Comparison of ENCODE assay signal across 8 cellular contexts in genomic region chr10:99993994-99994689, GRCh38. TPM values are rescaled to one million over a fixed set of nuclear protein-coding genes. Genes with fewer than 3 reads are reported as not detected.
A peak's percentile ranks its signal among the peaks of the same experiment; 100 is the strongest.
DNase-seq lines count a peak whose midpoint lies in the region; ATAC-seq and TF ChIP-seq lines count a peak whose summit lies in the region.

No MANE protein-coding gene starts in this region.

- BruUV-seq in A673 (replicated peaks; lab: Mats Ljungman, UMichigan): no TSS peak

- no peaks in the 10 kb centered on the region for H3K9me3 Mint-ChIP-seq in memory B cell
- no peaks in the 10 kb centered on the region for H3K9me3 Mint-ChIP-seq in stimulated activated naive CD8-positive, alpha-beta T cell treated with anti-CD3 and anti-CD28 coated beads, Interleukin-15, Interleukin-2, amounts not matched to agents 100 ng/mL and 50 ng/mL, for 24 hours

- CTCF ChIA-PET in A673 (lab: Charles Lee): interaction anchor here (0.7 to 1.2 kb wide), 3 partner anchors 13 to 149 kb away, joined by 3 to 4 read pairs (median 3); partner anchors contain the start of gene DNMBP

- H3K4me3 ChIP-seq in A673 (ENCODE audit: low read depth, low read length, poor library complexity, severe bottlenecking): peak overlapping the region; percentile 7
- no peak overlapping the region for H3K4me3 ChIP-seq in body of pancreas

- ATAC-seq in GM18909 (IDR thresholded peaks at IDR 0.05; ENCODE audit: poor library complexity, unreplicated experiment) (peak; percentile 84), HG03432 (IDR thresholded peaks at IDR 0.05; ENCODE audit: unreplicated experiment) (peak; percentile 88), body of pancreas (no peak), memory B cell (ENCODE audit: low read depth) (peak; percentile 99)

- intact Hi-C loops in A673 (cut with micrococcal nuclease; ENCODE audit: unreplicated experiment): no loop called here
- intact Hi-C loops in body of pancreas (cut with DNase I): no loop called here

- peak overlapping the region; percentile 56 for H3K27ac ChIP-seq in A673 (ENCODE audit: low read depth, low read length, poor library complexity, severe bottlenecking)
- H3K27ac ChIP-seq in body of pancreas: peak overlapping the region in 1 of 4 donors; percentile 59

- no peaks in the 10 kb centered on the region for H3K36me3 ChIP-seq in A673 (ENCODE audit: insufficient read depth, low read length, poor library complexity, severe bottlenecking)
- H3K36me3 ChIP-seq in body of pancreas (replicated peaks in 1 of 2; ENCODE audit: insufficient read depth in 1 of 2, low read depth in 2 of 2): no peaks in the 10 kb centered on the region

- WGBS in body of pancreas, 2 donors: 65 to 86% methylated on average over 7 of the region's 7 CpGs

- H3K36me3 Mint-ChIP-seq in memory B cell: peaks cover 11% of the 10 kb centered on the region
- no peaks in the 10 kb centered on the region for H3K36me3 Mint-ChIP-seq in stimulated activated naive CD8-positive, alpha-beta T cell treated with anti-CD3 and anti-CD28 coated beads, Interleukin-15, Interleukin-2, amounts not matched to agents 100 ng/mL and 50 ng/mL, for 24 hours (ENCODE audit: low read depth)

- peak overlapping the region; percentile 94 for H3K27ac Mint-ChIP-seq in memory B cell
- H3K27ac Mint-ChIP-seq in stimulated activated naive CD8-positive, alpha-beta T cell treated with anti-CD3 and anti-CD28 coated beads, Interleukin-15, Interleukin-2, amounts not matched to agents 100 ng/mL and 50 ng/mL, for 24 hours: peak overlapping the region; percentile 51

- peak overlapping the region; percentile 56 for H3K4me3 Mint-ChIP-seq in memory B cell
- peak overlapping the region; percentile 71 for H3K4me3 Mint-ChIP-seq in stimulated activated naive CD8-positive, alpha-beta T cell treated with anti-CD3 and anti-CD28 coated beads, Interleukin-15, Interleukin-2, amounts not matched to agents 100 ng/mL and 50 ng/mL, for 24 hours

- H3K9me3 ChIP-seq in A673 (ENCODE audit: low read depth, low read length, poor library complexity, severe bottlenecking) (no peaks in the 10 kb centered on the region), body of pancreas (no peaks in the 10 kb centered on the region)

- no peaks in the 10 kb centered on the region for H3K27me3 ChIP-seq in A673 (replicated peaks; ENCODE audit: insufficient read depth, low read depth, low read length, poor library complexity)
- no peaks in the 10 kb centered on the region for H3K27me3 ChIP-seq in body of pancreas

- no peak for TF ChIP-seq POLR2A in body of pancreas (IDR thresholded peaks at IDR 0.05)

- H3K4me1 Mint-ChIP-seq in memory B cell: peaks cover 30% of the 10 kb centered on the region
- H3K4me1 Mint-ChIP-seq in stimulated activated naive CD8-positive, alpha-beta T cell treated with anti-CD3 and anti-CD28 coated beads, Interleukin-15, Interleukin-2, amounts not matched to agents 100 ng/mL and 50 ng/mL, for 24 hours (ENCODE audit: low read depth): peaks cover 19% of the 10 kb centered on the region

- DNase-seq in A673 (ENCODE audit: low spot score): peak; percentile 92
- DNase-seq in T1000 (lab: John Stamatoyannopoulos, UW): peak; percentile 68
- peak in 3 of 4 donors; percentile 20 to 79 (median 34) for DNase-seq in body of pancreas
- peak; percentile 51 to 68 for DNase-seq in memory B cell (ENCODE audit: low spot score in 2 of 2)
- DNase-seq in NK-92 treated with Interleukin-12 subunit alpha and Interleukin-12 subunit beta, amount 100 ng/mL, for 24 hours (lab: John Stamatoyannopoulos, UW): no peak

- TF ChIP-seq CTCF in A673 (conservative IDR thresholded peaks at IDR 0.05; ENCODE audit: low read depth, low read length): no peak
- no peak for TF ChIP-seq CTCF in body of pancreas (IDR thresholded peaks at IDR 0.05)

- no peaks in the 10 kb centered on the region for H3K27me3 Mint-ChIP-seq in memory B cell
- no peaks in the 10 kb centered on the region for H3K27me3 Mint-ChIP-seq in stimulated activated naive CD8-positive, alpha-beta T cell treated with anti-CD3 and anti-CD28 coated beads, Interleukin-15, Interleukin-2, amounts not matched to agents 100 ng/mL and 50 ng/mL, for 24 hours

- POLR2A ChIA-PET in A673 (lab: Charles Lee; ENCODE audit: low non-redundant PET): no interaction called here

- peaks cover 52% of the 10 kb centered on the region for H3K4me1 ChIP-seq in A673 (ENCODE audit: insufficient read depth, low read length, poor library complexity, severe bottlenecking)
- peaks cover 11% of the 10 kb centered on the region for H3K4me1 ChIP-seq in body of pancreas

RNA-seq across cellular contexts. Expression of gene DNMBP, which starts 15.6 kb away (rescaled TPM):
- 23.6 and 28.0 TPM in 2 replicates for total RNA-seq in A673 (2021)
- 10 to 100 TPM; 11.5 to 19.2 TPM for total RNA-seq in body of pancreas
